In the genomic region with DNA sequence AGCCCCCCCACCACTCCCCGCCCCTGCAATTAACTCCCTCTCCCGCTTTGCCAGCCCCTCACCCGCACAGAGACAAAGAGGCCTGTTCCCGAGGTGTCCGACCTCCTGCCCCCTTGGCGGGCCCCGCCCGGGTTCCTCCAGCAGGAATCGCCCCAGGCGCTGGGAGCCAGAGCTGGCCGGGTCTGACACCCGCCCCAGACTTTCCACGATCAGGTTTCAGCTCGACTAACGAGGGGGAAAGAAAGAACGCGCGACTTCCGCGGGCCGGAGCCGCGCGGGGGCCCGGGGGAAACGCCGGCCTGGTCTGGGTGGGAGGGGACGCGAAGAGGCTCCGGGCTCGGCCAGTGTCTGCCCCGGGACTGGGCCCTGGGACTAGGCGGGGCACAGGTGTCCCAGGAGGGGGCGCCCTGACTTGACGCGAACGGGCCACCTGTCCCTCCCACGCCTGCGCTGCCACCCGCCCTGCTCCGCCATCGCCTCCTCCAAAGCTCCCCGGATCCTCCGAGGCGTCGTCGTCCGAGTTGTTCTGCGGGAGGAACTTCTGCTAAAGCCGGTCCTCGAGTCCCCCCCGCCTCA, we compare ENCODE assay signal across 8 cellular contexts. TPM values are rescaled to one million over a fixed set of nuclear protein-coding genes. Genes with fewer than 3 reads are reported as not detected.
DNase-seq lines count a peak whose midpoint lies in the region; ATAC-seq, FAIRE-seq and TF ChIP-seq lines count a peak whose summit lies in the region.

No MANE protein-coding gene starts in this region.

- no peaks in the 10 kb centered on the region for H3K27me3 Mint-ChIP-seq in mesothelial cell of epicardium (ENCODE audit: low read depth)
- peaks cover 59 to 71% of the 10 kb centered on the region in 2 donors for H3K27me3 Mint-ChIP-seq in stimulated activated naive B cell treated with anti-CD40 and anti-IgM and Interleukin-4, amounts not matched to agents 10 μg/mL and 1 μg/mL and 100 μg/mL, for 72 hours

- peak overlapping the region; percentile 65 to 79 for H3K4me2 ChIP-seq in H1 (ENCODE audit: insufficient read depth in 1 of 2, low read depth in 2 of 2, low read length in 2 of 2)

- H2AK5ac ChIP-seq in H1 (ENCODE audit: low read depth, low read length) = no peak overlapping the region

- H3K9me3 ChIP-seq in HUES6 (ENCODE audit: control insufficient read depth, insufficient read depth, low read depth, low read length) (no peaks in the 10 kb centered on the region), H1 (ENCODE audit: insufficient read depth in 2 of 2, low read depth in 1 of 2, low read length in 1 of 2) (no peaks in the 10 kb centered on the region)

- H3K27me3 ChIP-seq in HUES6 (ENCODE audit: control insufficient read depth, insufficient read depth, low read length) (peaks cover 38% of the 10 kb centered on the region), H1 (replicated peaks in 1 of 4; ENCODE audit: control insufficient read depth in 3 of 4, extremely low read depth in 1 of 4, insufficient read depth in 3 of 4, low read length in 3 of 4) (peaks cover 0 to 13% (median 9%) of the 10 kb centered on the region in 4 experiments; a peak in 4 of 7 replicates)

- H3K36me3 Mint-ChIP-seq in mesothelial cell of epicardium = no peaks in the 10 kb centered on the region
- H3K36me3 Mint-ChIP-seq in stimulated activated naive B cell treated with anti-CD40 and anti-IgM and Interleukin-4, amounts not matched to agents 10 μg/mL and 1 μg/mL and 100 μg/mL, for 72 hours = no peaks in the 10 kb centered on the region

- peak; percentile 24 to 41 for ATAC-seq in activated CD4-positive, CD25-positive, alpha-beta regulatory T cell treated with anti-CD3 and anti-CD28 coated beads, Interleukin-2, amount 50 U/mL, for 24 hours
- ATAC-seq in stimulated activated naive B cell treated with anti-CD40 and anti-IgM and Interleukin-4, amounts not matched to agents 10 μg/mL and 1 μg/mL and 100 μg/mL, for 72 hours (replicated peaks) = peak; percentile 77 to 84
- ATAC-seq in GM18519 (IDR thresholded peaks at IDR 0.05; ENCODE audit: low FRiP score, unreplicated experiment) = no peak

- peak in 1 of 2 experiments; percentile 47; a peak in 2 of 4 replicates for TF ChIP-seq RAD21 in H1 (IDR thresholded peaks at IDR 0.05 in 1 of 2, conservative IDR thresholded peaks at IDR 0.05 in 1 of 2; ENCODE audit: low read depth in 2 of 2, low read length in 2 of 2)

- 4% methylated on average over 21 of the region's 52 CpGs; no CpG with 5 or more reads in 1 of the 2 experiments for WGBS in H1 (ENCODE audit: extremely low coverage in 1 of 2, insufficient coverage in 1 of 2, insufficient read length in 1 of 2, insufficient replicate concordance in 2 of 2, low coverage in 1 of 2, low lambda C conversion rate in 2 of 2, missing lambda C conversion rate in 1 of 2), 2 experiments

- H3K4me3 ChIP-seq in HUES6 (ENCODE audit: low read depth, low read length) (peak overlapping the region; percentile 54), H1 (ENCODE audit: extremely low read depth in 1 of 4, insufficient read depth in 2 of 4, low read depth in 3 of 4, low read length in 4 of 4) (peak overlapping the region; percentile 42 to 68 (median 50))

- no peak overlapping the region for H3K14ac ChIP-seq in H1 (ENCODE audit: insufficient read length)

- no peak for TF ChIP-seq POLR2A in H1 (IDR thresholded peaks at IDR 0.05; ENCODE audit: control extremely low read depth in 1 of 2, low read depth in 2 of 2, low read length in 2 of 2)

- H3K4me1 Mint-ChIP-seq in mesothelial cell of epicardium = peaks cover 42% of the 10 kb centered on the region
- H3K4me1 Mint-ChIP-seq in stimulated activated naive B cell treated with anti-CD40 and anti-IgM and Interleukin-4, amounts not matched to agents 10 μg/mL and 1 μg/mL and 100 μg/mL, for 72 hours = peaks cover 2 to 11% of the 10 kb centered on the region in 2 donors

- no peak overlapping the region for H3K4ac ChIP-seq in H1 (replicated peaks; ENCODE audit: insufficient read length, low read depth, low read length)

- H3K9ac ChIP-seq in HUES6 (ENCODE audit: low read length) = peak overlapping the region; percentile 64
- peak overlapping the region in 2 of 4 experiments; percentile 25 to 26; a peak in 2 of 7 replicates for H3K9ac ChIP-seq in H1 (replicated peaks in 1 of 4; ENCODE audit: extremely low read depth in 1 of 4, low read depth in 3 of 4, low read length in 3 of 4)

- H4K91ac ChIP-seq in H1 (replicated peaks; ENCODE audit: insufficient read length, low read length) = no peak overlapping the region

- DNase-seq in activated CD4-positive, CD25-positive, alpha-beta regulatory T cell (lab: John Stamatoyannopoulos, UW) = no peak
- DNase-seq in activated CD4-positive, alpha-beta T cell treated with anti-CD3 and anti-CD28 coated beads for 24 hours (ENCODE audit: low read depth in 2 of 2) = peak; percentile 8 to 29
- DNase-seq in H1 (ENCODE audit: low read depth in 1 of 2, low spot score in 2 of 2) (peak in 1 of 2 experiments; percentile 89), mesothelial cell of epicardium (ENCODE audit: low spot score in 2 of 2, unreplicated experiment in 2 of 2) (peak; percentile 58 to 78)
- DNase-seq in stimulated activated naive B cell treated with anti-CD40 and anti-IgM and Interleukin-4, amounts not matched to agents 10 μg/mL and 1 μg/mL and 100 μg/mL, for 72 hours = peak; percentile 18

- H2AFZ ChIP-seq in H1 (ENCODE audit: low read length) = 0 out of 2 replicates have a peak overlapping the region, but pooled peaks have one; percentile 11

- H4K20me1 ChIP-seq in H1 (replicated peaks in 1 of 2; ENCODE audit: control insufficient read depth in 1 of 2, insufficient read depth in 2 of 2, low read length in 2 of 2) = no peaks in the 10 kb centered on the region

- H2BK5ac ChIP-seq in H1 (ENCODE audit: low read depth, low read length) = peak overlapping the region; percentile 11; the same call in 1 of the 2 replicates

- H4K5ac ChIP-seq in H1 (ENCODE audit: insufficient read length, low read depth, low read length) = peak overlapping the region; percentile 59

- H2BK12ac ChIP-seq in H1 (ENCODE audit: low read depth, low read length) = no peak overlapping the region

- H2BK120ac ChIP-seq in H1 (replicated peaks; ENCODE audit: low read depth, low read length) = no peak overlapping the region

- TF ChIP-seq CTCF in H1 (IDR thresholded peaks at IDR 0.05; ENCODE audit: control extremely low read depth in 1 of 3, insufficient read depth in 1 of 3, low read depth in 1 of 3, low read length in 3 of 3) (peak; percentile 37 to 75 (median 55)), mesothelial cell of epicardium (IDR thresholded peaks at IDR 0.05; ENCODE audit: unreplicated experiment) (no peak)

- peak overlapping the region; percentile 85 for H4K8ac ChIP-seq in H1 (ENCODE audit: extremely low read depth, insufficient read depth, low read length)

- H3K4me1 ChIP-seq in HUES6 (ENCODE audit: control insufficient read depth, insufficient read depth, low read length) (peaks cover 31% of the 10 kb centered on the region), H1 (replicated peaks in 1 of 4; ENCODE audit: control insufficient read depth in 3 of 4, insufficient read depth in 4 of 4, low read length in 3 of 4) (peaks cover 0 to 13% (median 6%) of the 10 kb centered on the region in 4 experiments; a peak in 5 of 7 replicates)

- H3K36me3 ChIP-seq in HUES6 (ENCODE audit: control insufficient read depth, insufficient read depth, low read length) (no peaks in the 10 kb centered on the region), H1 (ENCODE audit: control insufficient read depth in 2 of 4, insufficient read depth in 4 of 4, low read length in 3 of 4) (no peaks in the 10 kb centered on the region)

- H3K4me3 Mint-ChIP-seq in mesothelial cell of epicardium = peak overlapping the region; percentile 66
- peak overlapping the region; percentile 57 to 75 for H3K4me3 Mint-ChIP-seq in stimulated activated naive B cell treated with anti-CD40 and anti-IgM and Interleukin-4, amounts not matched to agents 10 μg/mL and 1 μg/mL and 100 μg/mL, for 72 hours

- H3K79me2 ChIP-seq in H1 (ENCODE audit: control insufficient read depth in 1 of 2, insufficient read depth in 2 of 2, low read length in 2 of 2) = no peaks in the 10 kb centered on the region

- H3K9me3 Mint-ChIP-seq in mesothelial cell of epicardium = no peaks in the 10 kb centered on the region
- peaks cover 0 to 1% of the 10 kb centered on the region in 2 donors for H3K9me3 Mint-ChIP-seq in stimulated activated naive B cell treated with anti-CD40 and anti-IgM and Interleukin-4, amounts not matched to agents 10 μg/mL and 1 μg/mL and 100 μg/mL, for 72 hours

- peak overlapping the region; percentile 23; the same call in 1 of the 2 replicates for H2BK15ac ChIP-seq in H1 (ENCODE audit: low read length)

- no peak overlapping the region for H3K56ac ChIP-seq in H1 (replicated peaks; ENCODE audit: insufficient read length, low read depth, low read length)

- TF ChIP-seq EP300 in H1 (IDR thresholded peaks at IDR 0.05; ENCODE audit: borderline replicate concordance in 1 of 2, low read depth in 2 of 2, low read length in 2 of 2) = no peak

- no peak for FAIRE-seq in H1 (lab: Jason Lieb, UNC)

- peaks cover 6% of the 10 kb centered on the region; the same call in 1 of the 2 replicates for H3K23me2 ChIP-seq in H1 (ENCODE audit: low read depth, low read length)

- H3K27ac ChIP-seq in HUES6 (ENCODE audit: low read depth, low read length) (peak overlapping the region; percentile 68; the same call in 1 of the 2 replicates), H1 (ENCODE audit: low read depth, low read length) (no peak overlapping the region)

- peak overlapping the region; percentile 95 for H3K27ac Mint-ChIP-seq in mesothelial cell of epicardium
- peak overlapping the region; percentile 62 for H3K27ac Mint-ChIP-seq in stimulated activated naive B cell treated with anti-CD40 and anti-IgM and Interleukin-4, amounts not matched to agents 10 μg/mL and 1 μg/mL and 100 μg/mL, for 72 hours

- no peak overlapping the region for H3K23ac ChIP-seq in H1 (ENCODE audit: insufficient read length)

- CTCF ChIA-PET in H1 (lab: Charles Lee; ENCODE audit: partially characterized antibody) = interaction anchor here (0.6 to 4.5 kb wide), 21 partner anchors 10 to 423 kb away, joined by 3 to 25 read pairs (median 6); no protein-coding TSS in a partner anchor

- POLR2A ChIA-PET in H1 (lab: Charles Lee; ENCODE audit: partially characterized antibody) = interaction anchor here (1.2 to 5.4 kb wide), 6 partner anchors 10 to 82 kb away, joined by 3 to 39 read pairs (median 8); no protein-coding TSS in a partner anchor

- 0 out of 2 replicates have a peak overlapping the region, but pooled peaks have one; percentile 73 for H3K18ac ChIP-seq in H1 (ENCODE audit: extremely low read depth, low read length)

- H2BK20ac ChIP-seq in H1 (ENCODE audit: low read length) = no peak overlapping the region

- H3K79me1 ChIP-seq in H1 (ENCODE audit: low read depth, low read length) = no peaks in the 10 kb centered on the region

RNA-seq across cellular contexts. Expression of a gene that starts 36.3 kb away (rescaled TPM):
- total RNA-seq in H1 (2021; fragmentation: NEBNext Ultra II Directional; extraction: Animal tissue kit (Norgen Biotek cat#: 25700)) = 0.15 and 0.27 TPM in 2 replicates
- 0.51 and 0.74 TPM in 2 replicates for polyA plus RNA-seq in H1 (2011; rRNA removed)
- 0.28 TPM for polyA plus RNA-seq in H1 (2011; cell fraction: cytosol; rRNA removed)
- polyA plus RNA-seq in H1 (2011; cell fraction: nucleus; rRNA removed) = 0.43 TPM
- 0.16 to 0.32 TPM (median 0.17 TPM) in 4 replicates for polyA plus RNA-seq in H1 (2012, experiment 1 of 2)
- polyA plus RNA-seq in H1 (2012, experiment 2 of 2) = 0.17 TPM
- 0.18 TPM for polyA plus RNA-seq in H1 (2013, experiment 1 of 2)
- 0.18 TPM for polyA plus RNA-seq in H1 (2013, experiment 2 of 2)
- 0.50 and 1.2 TPM in 2 replicates for polyA minus RNA-seq in H1 (2011; rRNA and poly(A)+ RNA removed)
- polyA minus RNA-seq in H1 (2011; cell fraction: cytosol; rRNA and poly(A)+ RNA removed) = not detected
- 2.4 TPM for polyA minus RNA-seq in H1 (2011; cell fraction: nucleus; rRNA and poly(A)+ RNA removed)
- total RNA-seq in mesothelial cell of epicardium = 17.4 to 19.2 TPM (median 18.0 TPM) in 3 replicates

RNA-seq across cellular contexts. Expression of a gene that starts 59.8 kb away (rescaled TPM):
- total RNA-seq in H1 (2021; fragmentation: NEBNext Ultra II Directional; extraction: Animal tissue kit (Norgen Biotek cat#: 25700)) = 3.2 and 3.3 TPM in 2 replicates
- polyA plus RNA-seq in H1 (2011; rRNA removed) = 0.54 and 0.80 TPM in 2 replicates
- 0.63 TPM for polyA plus RNA-seq in H1 (2011; cell fraction: cytosol; rRNA removed)
- polyA plus RNA-seq in H1 (2011; cell fraction: nucleus; rRNA removed) = 1.2 TPM
- 0.92 to 1.7 TPM (median 1.5 TPM) in 4 replicates for polyA plus RNA-seq in H1 (2012, experiment 1 of 2)
- 0.21 TPM for polyA plus RNA-seq in H1 (2012, experiment 2 of 2)
- 3.9 TPM for polyA plus RNA-seq in H1 (2013, experiment 1 of 2)
- polyA plus RNA-seq in H1 (2013, experiment 2 of 2) = 4.0 TPM
- 0.85 and 1.2 TPM in 2 replicates for polyA minus RNA-seq in H1 (2011; rRNA and poly(A)+ RNA removed)
- polyA minus RNA-seq in H1 (2011; cell fraction: cytosol; rRNA and poly(A)+ RNA removed) = 0.51 TPM
- 2.9 TPM for polyA minus RNA-seq in H1 (2011; cell fraction: nucleus; rRNA and poly(A)+ RNA removed)
- total RNA-seq in mesothelial cell of epicardium = 7.4 to 8.2 TPM (median 8.1 TPM) in 3 replicates

Comparison
In these comparisons a context has a peak if more than half of its experiments do, and no peak if none do; other contexts are left out.
1. DNase-seq: peak in activated CD4-positive, alpha-beta T cell treated with anti-CD3 and anti-CD28 coated beads for 24 hours (2 of 2), mesothelial cell of epicardium (2 of 2) and stimulated activated naive B cell treated with anti-CD40 and anti-IgM and Interleukin-4, amounts not matched to agents 10 μg/mL and 1 μg/mL and 100 μg/mL, for 72 hours (single experiment); none in activated CD4-positive, CD25-positive, alpha-beta regulatory T cell (0 of 4).
2. RNA of a gene that starts 36.3 kb away (total RNA-seq): 17.4 to 19.2 TPM in mesothelial cell of epicardium; 0.15 to 0.27 TPM in H1; every median in the first group is over 10 times any median in the second.